ENCODE assay signal across 8 cellular contexts in the genomic region with DNA sequence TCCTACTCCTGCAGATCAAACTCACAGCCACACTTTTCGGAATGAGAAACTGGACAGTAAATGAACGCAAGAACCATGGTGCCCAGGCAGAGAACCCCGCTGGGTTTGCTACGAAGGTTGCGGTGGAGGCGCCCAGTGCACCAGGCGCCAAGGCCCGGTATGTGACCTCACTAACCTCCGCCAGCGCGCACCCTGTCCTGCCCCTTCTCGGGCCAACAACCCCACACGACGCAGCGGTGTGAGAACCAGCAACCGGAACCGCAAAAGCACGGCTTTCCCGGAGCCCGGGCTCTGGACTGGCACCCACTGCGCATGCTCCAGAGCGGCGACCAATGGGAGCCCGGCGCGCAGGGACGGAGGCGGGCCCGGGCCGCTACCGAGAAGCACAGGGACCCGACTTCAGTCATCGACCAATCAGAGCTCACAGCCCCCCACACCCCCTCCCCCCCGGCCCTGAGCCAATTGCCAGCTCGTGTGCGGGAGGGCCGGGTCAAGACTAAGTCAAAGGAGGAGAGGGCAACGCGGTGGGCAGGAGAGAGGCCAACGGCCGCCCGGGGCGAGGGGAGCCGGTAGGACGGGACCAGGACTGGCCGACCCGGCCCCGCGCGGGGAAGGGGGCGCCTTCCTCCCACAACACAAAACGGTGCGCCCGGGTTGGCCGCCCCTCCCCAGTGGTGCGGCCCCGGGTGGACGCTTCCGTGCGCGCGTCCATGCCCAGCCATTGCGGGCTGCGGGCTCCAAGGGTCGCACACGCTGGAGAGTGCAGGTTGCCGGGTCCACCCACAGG. TPM values are rescaled to one million over a fixed set of nuclear protein-coding genes. Genes with fewer than 3 reads are reported as not detected.
DNase-seq lines count a peak whose midpoint lies in the region; ATAC-seq and TF ChIP-seq lines count a peak whose summit lies in the region.

No MANE protein-coding gene starts in this region.

- H3K27me3 ChIP-seq in PC-3 (ENCODE audit: low read length), result no peaks in the 10 kb centered on the region
- peaks cover 0 to 4% of the 10 kb centered on the region in 2 donors for H3K27me3 ChIP-seq in muscle layer of colon (ENCODE audit: control insufficient read depth in 1 of 2, insufficient read depth in 2 of 2, low read length in 2 of 2)

- in situ Hi-C loops in KBM-7 (cut with MboI; ENCODE audit: low pct_unique_long_range_greater_than_20kb, low sequenced_read_pairs), result no loop called here

- peaks cover 32% of the 10 kb centered on the region for H3K4me1 Mint-ChIP-seq in activated T-cell treated with anti-CD3 and anti-CD28 coated beads, Interleukin-2, amount 50 U/mL, for 24 hours (ENCODE audit: low read depth)

- intact Hi-C loops in PC-3 (cut with micrococcal nuclease), result no loop called here

- H3K36me3 ChIP-seq in PC-3 (ENCODE audit: low read depth, low read length) (no peaks in the 10 kb centered on the region), muscle layer of colon (ENCODE audit: insufficient read depth, low read length) (no peaks in the 10 kb centered on the region)

- no peak for TF ChIP-seq CTCF in PC-3 (conservative IDR thresholded peaks at IDR 0.05; ENCODE audit: low read depth, low read length)

- peaks cover 16% of the 10 kb centered on the region for H3K79me2 ChIP-seq in PC-3 (ENCODE audit: low read length)

- peak overlapping the region; percentile 98 for H3K4me2 ChIP-seq in PC-3 (ENCODE audit: low read length)

- H3K27ac Mint-ChIP-seq in activated T-cell treated with anti-CD3 and anti-CD28 coated beads, Interleukin-2, amount 50 U/mL, for 24 hours, result peak overlapping the region; percentile 94

- H3K4me3 Mint-ChIP-seq in activated T-cell treated with anti-CD3 and anti-CD28 coated beads, Interleukin-2, amount 50 U/mL, for 24 hours, result peak overlapping the region; percentile 87

- H3K9me3 ChIP-seq in PC-3 (ENCODE audit: low read length), result no peaks in the 10 kb centered on the region
- no peaks in the 10 kb centered on the region for H3K9me3 ChIP-seq in muscle layer of colon (ENCODE audit: low read length)

- H2AFZ ChIP-seq in PC-3 (ENCODE audit: low read length), result peak overlapping the region; percentile 95

- H3K27ac ChIP-seq in PC-3 (ENCODE audit: low read length) (peak overlapping the region; percentile 36), muscle layer of colon (ENCODE audit: low read depth, low read length) (peak overlapping the region; percentile 57)

- CTCF ChIA-PET in PC-3 (lab: Charles Lee), result interaction anchor here (0.7 to 1.0 kb wide), 3 partner anchors 28 to 515 kb away, joined by 3 to 4 read pairs (median 3); no protein-coding TSS in a partner anchor

- H3K4me3 ChIP-seq in PC-3 (ENCODE audit: low read length) (peak overlapping the region; percentile 98), muscle layer of colon (ENCODE audit: low read depth in 1 of 2, low read length in 2 of 2) (peak overlapping the region; percentile 42 to 69)

- peaks cover 5% of the 10 kb centered on the region; the same call in 1 of the 2 replicates for H3K4me1 ChIP-seq in PC-3 (ENCODE audit: insufficient read depth, low read length)
- peaks cover 8% of the 10 kb centered on the region for H3K4me1 ChIP-seq in muscle layer of colon (ENCODE audit: insufficient read depth, low read length)

- no TSS peak for BruUV-seq in PC-3 (replicated peaks; lab: Mats Ljungman, UMichigan)

- peaks cover 23% of the 10 kb centered on the region for H3K27me3 Mint-ChIP-seq in activated T-cell treated with anti-CD3 and anti-CD28 coated beads, Interleukin-2, amount 50 U/mL, for 24 hours

- DNase-seq in DMS53 (lab: John Stamatoyannopoulos, UW), result peak; percentile 94
- DNase-seq in KBM-7, result peak; percentile 97
- DNase-seq in PC-3, result peak; percentile 91
- DNase-seq in activated T-cell treated with anti-CD3 and anti-CD28 coated beads, Interleukin-2, amount 50 U/mL, for 24 hours, result peak; percentile 89
- peak; percentile 92 to 93 for DNase-seq in erythroblast (lab: John Stamatoyannopoulos, UW)
- peak; percentile 62 to 71 for DNase-seq in stimulated activated CD8-positive, alpha-beta memory T cell treated with anti-CD3 and anti-CD28 coated beads, Interleukin-7, amount 100 ng/mL, for 1 hour (ENCODE audit: low read depth in 2 of 2)

- no peaks in the 10 kb centered on the region for H4K20me1 ChIP-seq in PC-3 (ENCODE audit: low read length)

- peak; percentile 47 for TF ChIP-seq POLR2A in erythroblast (IDR thresholded peaks at IDR 0.05; ENCODE audit: low read length)

- H3K36me3 Mint-ChIP-seq in activated T-cell treated with anti-CD3 and anti-CD28 coated beads, Interleukin-2, amount 50 U/mL, for 24 hours (ENCODE audit: low read depth), result peaks cover 7% of the 10 kb centered on the region

- POLR2A ChIA-PET in PC-3 (lab: Charles Lee; ENCODE audit: unreplicated experiment), result interaction anchor here (0.5 to 1.0 kb wide), 8 partner anchors 28 to 1243 kb away, joined by 3 to 11 read pairs (median 3); partner anchors contain the start of gene HDAC6

- H3K9ac ChIP-seq in PC-3 (ENCODE audit: low read length) (peak overlapping the region; percentile 94), muscle layer of colon (ENCODE audit: low read length) (peak overlapping the region; percentile 57)

- peak; percentile 89 for ATAC-seq in GM21723 (IDR thresholded peaks at IDR 0.05; ENCODE audit: unreplicated experiment)
- ATAC-seq in PC-3, result peak; percentile 96

- no peaks in the 10 kb centered on the region for H3K9me2 ChIP-seq in PC-3 (replicated peaks; ENCODE audit: low read length)

- H3K9me3 Mint-ChIP-seq in activated T-cell treated with anti-CD3 and anti-CD28 coated beads, Interleukin-2, amount 50 U/mL, for 24 hours, result no peaks in the 10 kb centered on the region

- no peaks in the 10 kb centered on the region for H3F3A ChIP-seq in PC-3 (ENCODE audit: low read length, unreplicated experiment)

RNA-seq across cellular contexts. Expression of gene WAS, which starts 7.3 kb away (rescaled TPM):
- 0.66 TPM in 1 of 2 replicates, not detected in the other for total RNA-seq in PC-3 (2014; rRNA removed)

RNA-seq across cellular contexts. Expression of gene SUV39H1, which starts 20.2 kb away (rescaled TPM):
- 22.3 and 31.7 TPM in 2 replicates for total RNA-seq in PC-3 (2014; rRNA removed)

Comparison
In these comparisons a context has a peak if more than half of its experiments do, and no peak if none do; other contexts are left out.
1. Peak in every context shown above with its lines: DNase-seq, ATAC-seq, H3K4me3 ChIP-seq and H3K27ac ChIP-seq.